ENCODE assay signal across 14 cellular contexts in genomic region chr15:22881739-22882440, GRCh38. TPM values are rescaled to one million over a fixed set of nuclear protein-coding genes. Genes with fewer than 3 reads are reported as not detected.
A peak's percentile ranks its signal among the peaks of the same experiment; 100 is the strongest.
DNase-seq lines count a peak whose midpoint lies in the region; ATAC-seq and TF ChIP-seq lines count a peak whose summit lies in the region.
"Had no signal": no experiment of that assay in that cellular context is flagged by ENCODE, and none has a peak within 500 bp of the region (broad histone marks: within the 10 kb centered on the region; RNA-seq: fewer than 3 reads in every experiment).

No MANE protein-coding gene starts in this region.

- peak overlapping the region; percentile 81 for H3K27ac Mint-ChIP-seq in endodermal cell
- H3K27ac Mint-ChIP-seq in stimulated activated memory B cell treated with anti-CD40 and anti-IgM and Interleukin-4, amounts not matched to agents 10 μg/mL and 1 μg/mL and 100 μg/mL, for 72 hours, result peak overlapping the region; percentile 10
- H3K27ac Mint-ChIP-seq: CD8-positive, alpha-beta T cell had no signal

- peak overlapping the region; percentile 51 for H4K12ac ChIP-seq in trophoblast cell (ENCODE audit: low read depth, low read length)

- H3K4me3 Mint-ChIP-seq in endodermal cell, result no peak overlapping the region
- no peak overlapping the region for H3K4me3 Mint-ChIP-seq in stimulated activated memory B cell treated with anti-CD40 and anti-IgM and Interleukin-4, amounts not matched to agents 10 μg/mL and 1 μg/mL and 100 μg/mL, for 72 hours
- H3K4me3 Mint-ChIP-seq: CD8-positive, alpha-beta T cell had no signal

- H4K8ac ChIP-seq in trophoblast cell (ENCODE audit: low read depth, low read length), result no peak overlapping the region
- H4K8ac ChIP-seq in neuronal stem cell (ENCODE audit: low read depth, low read length), result no peak overlapping the region

- no peaks in the 10 kb centered on the region for H3K27me3 Mint-ChIP-seq in endodermal cell (ENCODE audit: insufficient read depth)
- no peaks in the 10 kb centered on the region for H3K27me3 Mint-ChIP-seq in stimulated activated memory B cell treated with anti-CD40 and anti-IgM and Interleukin-4, amounts not matched to agents 10 μg/mL and 1 μg/mL and 100 μg/mL, for 72 hours

- H2AFZ ChIP-seq in trophoblast cell (ENCODE audit: insufficient read depth, low read length, poor library complexity), result no peak overlapping the region
- H2AFZ ChIP-seq in neuronal stem cell (ENCODE audit: low read length), result no peak overlapping the region

- H3K27me3 ChIP-seq in endodermal cell (ENCODE audit: control insufficient read depth, insufficient read depth, low read length, poor library complexity, severe bottlenecking) (no peaks in the 10 kb centered on the region), trophoblast cell (ENCODE audit: insufficient read depth, low read length) (no peaks in the 10 kb centered on the region), neuronal stem cell (ENCODE audit: control insufficient read depth in 3 of 3, insufficient read depth in 3 of 3, low read depth in 1 of 3, low read length in 3 of 3) (no peaks in the 10 kb centered on the region)

- no peak overlapping the region for H2BK15ac ChIP-seq in neuronal stem cell (ENCODE audit: low read length)

- H3K9ac ChIP-seq in endodermal cell (ENCODE audit: extremely low read depth, low read length, poor library complexity, severe bottlenecking), result no peak overlapping the region
- H3K9ac ChIP-seq in trophoblast cell (ENCODE audit: low read length), result no peak overlapping the region
- no peak overlapping the region for H3K9ac ChIP-seq in neuronal stem cell (ENCODE audit: low read depth, low read length, poor library complexity)

- H3K23ac ChIP-seq in trophoblast cell (ENCODE audit: low read length) (no peak overlapping the region), neuronal stem cell (ENCODE audit: low read depth, low read length, poor library complexity) (no peak overlapping the region)

- H3K36me3 ChIP-seq in endodermal cell (ENCODE audit: control insufficient read depth, insufficient read depth, low read length) (peaks cover 64% of the 10 kb centered on the region), trophoblast cell (ENCODE audit: control insufficient read depth in 1 of 2, insufficient read depth in 2 of 2, low read length in 2 of 2) (peaks cover 43 to 48% of the 10 kb centered on the region in 2 experiments), neuronal stem cell (replicated peaks in 1 of 2; ENCODE audit: control insufficient read depth in 2 of 2, insufficient read depth in 2 of 2, low read length in 2 of 2) (peaks cover 36 to 76% of the 10 kb centered on the region in 2 donors)

- H2AK5ac ChIP-seq in trophoblast cell (ENCODE audit: low read length) (no peak overlapping the region), neuronal stem cell (ENCODE audit: low read depth, low read length) (no peak overlapping the region)

- H3K9me3 Mint-ChIP-seq in endodermal cell, result no peaks in the 10 kb centered on the region
- H3K9me3 Mint-ChIP-seq in stimulated activated memory B cell treated with anti-CD40 and anti-IgM and Interleukin-4, amounts not matched to agents 10 μg/mL and 1 μg/mL and 100 μg/mL, for 72 hours, result no peaks in the 10 kb centered on the region
- H3K9me3 Mint-ChIP-seq: CD8-positive, alpha-beta T cell had no signal

- no peak for ATAC-seq in stimulated activated memory B cell treated with anti-CD40 and anti-IgM and Interleukin-4, amounts not matched to agents 10 μg/mL and 1 μg/mL and 100 μg/mL, for 72 hours
- ATAC-seq: CD8-positive, alpha-beta T cell; HCT116 had no signal

- no peak overlapping the region for H3K4me3 ChIP-seq in endodermal cell (ENCODE audit: low read length)
- no peak overlapping the region for H3K4me3 ChIP-seq in trophoblast cell (ENCODE audit: low read depth, low read length)
- peak overlapping the region in 1 of 2 donors; percentile 68 for H3K4me3 ChIP-seq in neuronal stem cell (ENCODE audit: low read length in 2 of 2)

- H4K91ac ChIP-seq in trophoblast cell (ENCODE audit: low read depth, low read length) (peak overlapping the region; percentile 18), neuronal stem cell (ENCODE audit: low read depth, low read length, poor library complexity) (no peak overlapping the region)

- DNase-seq in D341Med (ENCODE audit: low spot score) (peak; percentile 15), endodermal cell (no peak), trophoblast cell (no peak), NCI-H146 treated with DMSO at 0.1 percent for 48 hours (lab: John Stamatoyannopoulos, UW; ENCODE audit: unreplicated experiment) (no peak), neuronal stem cell (ENCODE audit: low spot score) (no peak), NCI-H2171 (lab: John Stamatoyannopoulos, UW) (no peak)
- DNase-seq: C1 segment of cervical spinal cord; CD8-positive, alpha-beta T cell; DMS53; DMS79 treated with DMSO at 0.1 percent for 48 hours; GF-D8; GOT3 had no signal

- no peak overlapping the region for H3K4me2 ChIP-seq in trophoblast cell (ENCODE audit: low read length)
- H3K4me2 ChIP-seq in neuronal stem cell (ENCODE audit: insufficient read depth, low read length, poor library complexity, severe bottlenecking), result no peak overlapping the region

- H3K4ac ChIP-seq in trophoblast cell (ENCODE audit: low read depth, low read length) (no peak overlapping the region), neuronal stem cell (ENCODE audit: low read length) (no peak overlapping the region)

- 95 to 99% methylated on average over 19 to 25 of the region's 25 CpGs for WGBS in endodermal cell (ENCODE audit: insufficient coverage in 1 of 2, insufficient read length in 1 of 2), 2 experiments
- no CpG with 5 or more reads among the region's 25 CpGs for WGBS in trophoblast cell (ENCODE audit: extremely low coverage, insufficient coverage, insufficient read length)
- no CpG with 5 or more reads among the region's 25 CpGs for WGBS in neuronal stem cell (ENCODE audit: extremely low coverage in 2 of 2, insufficient read length in 2 of 2, insufficient replicate concordance in 1 of 2), 2 donors

- H2BK12ac ChIP-seq in trophoblast cell (ENCODE audit: low read length) (no peak overlapping the region), neuronal stem cell (ENCODE audit: low read length) (no peak overlapping the region)

- H2BK120ac ChIP-seq in trophoblast cell (ENCODE audit: insufficient read depth, low read length, poor library complexity) (no peak overlapping the region), neuronal stem cell (ENCODE audit: low read depth, low read length) (no peak overlapping the region)

- no peak for TF ChIP-seq CTCF in endodermal cell (conservative IDR thresholded peaks at IDR 0.05)

- H3K9me3 ChIP-seq in endodermal cell (ENCODE audit: control insufficient read depth, low read length), result peaks cover 4% of the 10 kb centered on the region
- no peaks in the 10 kb centered on the region for H3K9me3 ChIP-seq in trophoblast cell (ENCODE audit: insufficient read depth, low read depth, low read length)
- peaks cover 0 to 7% of the 10 kb centered on the region in 2 donors for H3K9me3 ChIP-seq in neuronal stem cell (replicated peaks in 1 of 2; ENCODE audit: control insufficient read depth in 2 of 2, insufficient read depth in 1 of 2, low read depth in 1 of 2, low read length in 2 of 2)

- H3K14ac ChIP-seq in trophoblast cell (ENCODE audit: low read length) (no peak overlapping the region), neuronal stem cell (ENCODE audit: low read length) (no peak overlapping the region)

- H3K79me2 ChIP-seq in trophoblast cell (ENCODE audit: control insufficient read depth, insufficient read depth, low read length, poor library complexity), result no peaks in the 10 kb centered on the region

- H3K27ac ChIP-seq in endodermal cell (ENCODE audit: low read depth, low read length) (no peak overlapping the region), trophoblast cell (ENCODE audit: low read depth, low read length) (no peak overlapping the region), neuronal stem cell (replicated peaks; ENCODE audit: low read length) (no peak overlapping the region)

- no peaks in the 10 kb centered on the region for H3K79me1 ChIP-seq in trophoblast cell (ENCODE audit: low read length)
- peaks cover 8% of the 10 kb centered on the region for H3K79me1 ChIP-seq in neuronal stem cell (ENCODE audit: low read depth, low read length)

- peaks cover 79% of the 10 kb centered on the region for H3K36me3 Mint-ChIP-seq in endodermal cell (ENCODE audit: low read depth)
- H3K36me3 Mint-ChIP-seq in stimulated activated memory B cell treated with anti-CD40 and anti-IgM and Interleukin-4, amounts not matched to agents 10 μg/mL and 1 μg/mL and 100 μg/mL, for 72 hours, result peaks cover 53% of the 10 kb centered on the region

- no peak overlapping the region for H3K18ac ChIP-seq in trophoblast cell (ENCODE audit: low read length)
- H3K18ac ChIP-seq in neuronal stem cell (ENCODE audit: low read length), result no peak overlapping the region

- H3K4me1 Mint-ChIP-seq in endodermal cell, result peaks cover 5% of the 10 kb centered on the region
- H3K4me1 Mint-ChIP-seq in stimulated activated memory B cell treated with anti-CD40 and anti-IgM and Interleukin-4, amounts not matched to agents 10 μg/mL and 1 μg/mL and 100 μg/mL, for 72 hours, result no peaks in the 10 kb centered on the region

- H2BK5ac ChIP-seq in trophoblast cell (ENCODE audit: low read depth, low read length, poor library complexity), result no peak overlapping the region
- H2BK5ac ChIP-seq in neuronal stem cell (ENCODE audit: low read length), result no peak overlapping the region

- H3K4me1 ChIP-seq in endodermal cell (ENCODE audit: control insufficient read depth, insufficient read depth, low read length), result peaks cover 7% of the 10 kb centered on the region
- H3K4me1 ChIP-seq in trophoblast cell (ENCODE audit: control insufficient read depth in 1 of 2, insufficient read depth in 2 of 2, low read length in 2 of 2), result peaks cover 0 to 6% of the 10 kb centered on the region in 2 experiments
- no peaks in the 10 kb centered on the region for H3K4me1 ChIP-seq in neuronal stem cell (ENCODE audit: control insufficient read depth in 2 of 2, insufficient read depth in 1 of 2, low read depth in 1 of 2, low read length in 2 of 2)

RNA-seq across cellular contexts. Expression of gene NIPA2, which starts 43.4 kb away (rescaled TPM):
- total RNA-seq in endodermal cell, result 10 to 100 TPM; 57.0 to 58.3 TPM
- polyA plus RNA-seq in endodermal cell (2013, experiment 1 of 2), result 48.5 TPM
- polyA plus RNA-seq in endodermal cell (2013, experiment 2 of 2), result 43.7 TPM
- polyA plus RNA-seq in trophoblast cell (2013), result 81.2 and 81.5 TPM in 2 replicates
- 33.3 TPM for polyA plus RNA-seq in neuronal stem cell (2013, experiment 1 of 2)
- 33.3 TPM for polyA plus RNA-seq in neuronal stem cell (2013, experiment 2 of 2)
